In genomic region chr3:28649266-28649665, GRCh38 we compare ENCODE assay signal across 36 cellular contexts.
"Had no signal": no experiment of that assay in that cellular context is flagged by ENCODE, and none has a peak within 500 bp of the region (broad histone marks: within the 10 kb centered on the region; RNA-seq: fewer than 3 reads in every experiment).

No MANE protein-coding gene starts in this region.

- DNase-seq: activated B cell treated with CpG ODN at 0.5 μM for 24 hours; activated CD4-positive, alpha-beta memory T cell treated with anti-CD3 and anti-CD28 coated beads for 36 hours; activated CD4-positive, alpha-beta T cell treated with anti-CD3 and anti-CD28 coated beads for 4 hours; activated CD4-positive, alpha-beta T cell treated with anti-CD3 and anti-CD28 coated beads, Interleukin-2, amount 10 ng/mL, durations not matched to agents 24 days and 14 days; activated CD4-positive, alpha-beta T cell treated with anti-CD3 and anti-CD28 coated beads, Interleukin-2, amount 50 U/mL, for 1 hour; activated CD4-positive, alpha-beta T cell treated with anti-CD3 and anti-CD28 coated beads, Interleukin-2, amount 50 U/mL, for 4 hours; activated CD4-positive, CD25-positive, alpha-beta regulatory T cell treated with anti-CD3 and anti-CD28 coated beads, Interleukin-2, amount 50 U/mL, for 72 hours; activated CD8-positive, alpha-beta memory T cell treated with anti-CD3 and anti-CD28 coated beads, Interleukin-2, amount 50 U/mL, for 4 hours; activated CD8-positive, alpha-beta T cell treated with anti-CD3 and anti-CD28 coated beads for 36 hours; activated effector memory CD4-positive, alpha-beta T cell treated with anti-CD3 and anti-CD28 coated beads, Interleukin-2, amount 50 U/mL, for 16 hours; activated gamma-delta T cell treated with Interleukin-2 at 50 U/mL for 16 hours; activated naive CD4-positive, alpha-beta T cell; activated naive CD4-positive, alpha-beta T cell treated with anti-CD3 and anti-CD28 coated beads for 36 hours; activated naive CD8-positive, alpha-beta T cell treated with anti-CD3 and anti-CD28 coated beads, Interleukin-2, amount 10 ng/mL, durations not matched to agents 7 days and 5 days; activated naive CD8-positive, alpha-beta T cell treated with anti-CD3 and anti-CD28 coated beads, Interleukin-2, amount 50 U/mL, for 24 hours; activated T-cell treated with anti-CD3 and anti-CD28 coated beads for 4 hours; activated T-cell treated with anti-CD3 and anti-CD28 coated beads, Interleukin-2, amount 50 U/mL, for 1 hour; activated T-cell treated with anti-CD3 and anti-CD28 coated beads, Interleukin-2, amount 50 U/mL, for 4 hours; activated T-cell treated with anti-CD3 and anti-CD28 coated beads, Interleukin-2, amount 50 U/mL, for 72 hours; amygdala; anterior cingulate cortex; caudate nucleus; cerebellar nuclear complex; T-helper 2 cell; T-helper 9 cell had no signal

- H3K4me3 Mint-ChIP-seq: activated B cell treated with CpG ODN at 0.5 μM for 24 hours; activated CD4-positive, alpha-beta memory T cell treated with anti-CD3 and anti-CD28 coated beads for 36 hours; activated CD4-positive, alpha-beta T cell treated with anti-CD3 and anti-CD28 coated beads, Interleukin-2, amount 10 ng/mL, durations not matched to agents 24 days and 14 days; activated CD8-positive, alpha-beta T cell treated with anti-CD3 and anti-CD28 coated beads for 36 hours; activated naive CD4-positive, alpha-beta T cell treated with anti-CD3 and anti-CD28 coated beads for 36 hours; activated naive CD4-positive, alpha-beta T cell treated with anti-CD3 and anti-CD28 coated beads, Interleukin-2, amount 50 U/mL, for 24 hours; activated naive CD8-positive, alpha-beta T cell; activated naive CD8-positive, alpha-beta T cell treated with anti-CD3 and anti-CD28 coated beads, Interleukin-2, amount 10 ng/mL, durations not matched to agents 7 days and 5 days; activated naive CD8-positive, alpha-beta T cell treated with anti-CD3 and anti-CD28 coated beads, Interleukin-2, amount 50 U/mL, for 24 hours; activated T-cell treated with anti-CD3 and anti-CD28 coated beads, Interleukin-2, amount 50 U/mL, for 4 hours; activated T-cell treated with anti-CD3 and anti-CD28 coated beads, Interleukin-2, amount 50 U/mL, for 72 hours; activated T-helper 1 cell treated with anti-CD3 and anti-CD28 coated beads, Interleukin-12 subunit alpha, Interleukin-12 subunit beta, Interleukin-2, Interleukin-4 antibody, amounts not matched to agents 30 ng/mL and 10 ng/mL and 1 ng/mL, durations not matched to agents 14 hours and 24 hours and 36 hours; activated T-helper 17 cell treated with anti-CD3 and anti-CD28 coated beads, Interleukin-2, amount 50 U/mL, for 72 hours; brain; central memory CD8-positive, alpha-beta T cell; T-helper 1 cell treated with Interleukin-12 subunit alpha and Interleukin-12 subunit beta and Interleukin-4 antibody, amounts not matched to agents 30 μg/mL and 1 μg/mL, for 36 hours; T-helper 2 cell treated with Interferon-gamma antibody and Interleukin-4, amounts not matched to agents 5 μg/mL and 100 μg/mL, for 36 hours had no signal

- H3K27ac ChIP-seq: ascending aorta, cardiac muscle cell, VCaP had no signal

- H3K27me3 ChIP-seq: ascending aorta, cardiac muscle cell had no signal

- H3K9me3 ChIP-seq: ascending aorta had no signal

- H3K27me3 Mint-ChIP-seq: activated B cell treated with CpG ODN at 0.5 μM for 24 hours; activated CD4-positive, alpha-beta memory T cell treated with anti-CD3 and anti-CD28 coated beads for 36 hours; activated CD4-positive, alpha-beta T cell treated with anti-CD3 and anti-CD28 coated beads, Interleukin-2, amount 10 ng/mL, durations not matched to agents 24 days and 14 days; activated naive CD8-positive, alpha-beta T cell treated with anti-CD3 and anti-CD28 coated beads, Interleukin-2, amount 10 ng/mL, durations not matched to agents 7 days and 5 days; brain had no signal

- H3K36me3 ChIP-seq: ascending aorta, cardiac muscle cell had no signal

- H3K36me3 Mint-ChIP-seq: activated CD4-positive, alpha-beta memory T cell treated with anti-CD3 and anti-CD28 coated beads for 36 hours; activated naive CD4-positive, alpha-beta T cell treated with anti-CD3 and anti-CD28 coated beads, Interleukin-2, amount 50 U/mL, for 24 hours; activated naive CD8-positive, alpha-beta T cell; activated naive CD8-positive, alpha-beta T cell treated with anti-CD3 and anti-CD28 coated beads, Interleukin-2, amount 10 ng/mL, durations not matched to agents 7 days and 5 days; brain had no signal

- ATAC-seq: activated CD8-positive, alpha-beta T cell treated with anti-CD3 and anti-CD28 coated beads for 36 hours; activated naive CD8-positive, alpha-beta T cell treated with anti-CD3 and anti-CD28 coated beads, Interleukin-2, amount 50 U/mL, for 24 hours; activated T-cell treated with anti-CD3 and anti-CD28 coated beads, Interleukin-2, amount 50 U/mL, for 4 hours; activated T-cell treated with anti-CD3 and anti-CD28 coated beads, Interleukin-2, amount 50 U/mL, for 72 hours; activated T-helper 17 cell treated with anti-CD3 and anti-CD28 coated beads, Interleukin-2, amount 50 U/mL, for 72 hours had no signal

- H3K4me1 ChIP-seq: ascending aorta had no signal

- H3K27ac Mint-ChIP-seq: activated B cell treated with CpG ODN at 0.5 μM for 24 hours; activated CD4-positive, alpha-beta memory T cell treated with anti-CD3 and anti-CD28 coated beads for 36 hours; activated CD4-positive, alpha-beta T cell treated with anti-CD3 and anti-CD28 coated beads, Interleukin-2, amount 10 ng/mL, durations not matched to agents 24 days and 14 days; activated CD8-positive, alpha-beta T cell treated with anti-CD3 and anti-CD28 coated beads for 36 hours; activated naive CD4-positive, alpha-beta T cell treated with anti-CD3 and anti-CD28 coated beads for 36 hours; activated naive CD4-positive, alpha-beta T cell treated with anti-CD3 and anti-CD28 coated beads, Interleukin-2, amount 50 U/mL, for 24 hours; activated naive CD8-positive, alpha-beta T cell; activated naive CD8-positive, alpha-beta T cell treated with anti-CD3 and anti-CD28 coated beads, Interleukin-2, amount 10 ng/mL, durations not matched to agents 7 days and 5 days; activated naive CD8-positive, alpha-beta T cell treated with anti-CD3 and anti-CD28 coated beads, Interleukin-2, amount 50 U/mL, for 24 hours; activated T-helper 1 cell treated with anti-CD3 and anti-CD28 coated beads, Interleukin-12 subunit alpha, Interleukin-12 subunit beta, Interleukin-2, Interleukin-4 antibody, amounts not matched to agents 30 ng/mL and 10 ng/mL and 1 ng/mL, durations not matched to agents 14 hours and 24 hours and 36 hours; activated T-helper 17 cell treated with anti-CD3 and anti-CD28 coated beads, Interleukin-2, amount 50 U/mL, for 72 hours; brain; T-helper 1 cell treated with Interleukin-12 subunit alpha and Interleukin-12 subunit beta and Interleukin-4 antibody, amounts not matched to agents 30 μg/mL and 1 μg/mL, for 36 hours; T-helper 2 cell treated with Interferon-gamma antibody and Interleukin-4, amounts not matched to agents 5 μg/mL and 100 μg/mL, for 36 hours had no signal

- H3K9me3 Mint-ChIP-seq: activated B cell treated with CpG ODN at 0.5 μM for 24 hours; activated CD4-positive, alpha-beta memory T cell treated with anti-CD3 and anti-CD28 coated beads for 36 hours; activated CD4-positive, alpha-beta T cell treated with anti-CD3 and anti-CD28 coated beads, Interleukin-2, amount 10 ng/mL, durations not matched to agents 24 days and 14 days; activated CD8-positive, alpha-beta T cell treated with anti-CD3 and anti-CD28 coated beads for 36 hours; activated naive CD4-positive, alpha-beta T cell treated with anti-CD3 and anti-CD28 coated beads for 36 hours; activated naive CD4-positive, alpha-beta T cell treated with anti-CD3 and anti-CD28 coated beads, Interleukin-2, amount 50 U/mL, for 24 hours; activated naive CD8-positive, alpha-beta T cell treated with anti-CD3 and anti-CD28 coated beads, Interleukin-2, amount 10 ng/mL, durations not matched to agents 7 days and 5 days; activated naive CD8-positive, alpha-beta T cell treated with anti-CD3 and anti-CD28 coated beads, Interleukin-2, amount 50 U/mL, for 24 hours; activated T-cell treated with anti-CD3 and anti-CD28 coated beads, Interleukin-2, amount 50 U/mL, for 4 hours; activated T-helper 1 cell treated with anti-CD3 and anti-CD28 coated beads, Interleukin-12 subunit alpha, Interleukin-12 subunit beta, Interleukin-2, Interleukin-4 antibody, amounts not matched to agents 30 ng/mL and 10 ng/mL and 1 ng/mL, durations not matched to agents 14 hours and 24 hours and 36 hours; activated T-helper 17 cell treated with anti-CD3 and anti-CD28 coated beads, Interleukin-2, amount 50 U/mL, for 72 hours; brain; central memory CD8-positive, alpha-beta T cell; T-helper 1 cell treated with Interleukin-12 subunit alpha and Interleukin-12 subunit beta and Interleukin-4 antibody, amounts not matched to agents 30 μg/mL and 1 μg/mL, for 36 hours; T-helper 2 cell treated with Interferon-gamma antibody and Interleukin-4, amounts not matched to agents 5 μg/mL and 100 μg/mL, for 36 hours had no signal

- H3K4me1 Mint-ChIP-seq: activated B cell treated with CpG ODN at 0.5 μM for 24 hours; activated CD4-positive, alpha-beta T cell treated with anti-CD3 and anti-CD28 coated beads, Interleukin-2, amount 10 ng/mL, durations not matched to agents 24 days and 14 days; activated naive CD4-positive, alpha-beta T cell treated with anti-CD3 and anti-CD28 coated beads, Interleukin-2, amount 50 U/mL, for 24 hours; activated naive CD8-positive, alpha-beta T cell treated with anti-CD3 and anti-CD28 coated beads, Interleukin-2, amount 10 ng/mL, durations not matched to agents 7 days and 5 days; activated naive CD8-positive, alpha-beta T cell treated with anti-CD3 and anti-CD28 coated beads, Interleukin-2, amount 50 U/mL, for 24 hours; activated T-helper 17 cell treated with anti-CD3 and anti-CD28 coated beads, Interleukin-2, amount 50 U/mL, for 72 hours; central memory CD8-positive, alpha-beta T cell had no signal

- H3K4me3 ChIP-seq: ascending aorta, cardiac muscle cell had no signal
